In the genomic region with DNA sequence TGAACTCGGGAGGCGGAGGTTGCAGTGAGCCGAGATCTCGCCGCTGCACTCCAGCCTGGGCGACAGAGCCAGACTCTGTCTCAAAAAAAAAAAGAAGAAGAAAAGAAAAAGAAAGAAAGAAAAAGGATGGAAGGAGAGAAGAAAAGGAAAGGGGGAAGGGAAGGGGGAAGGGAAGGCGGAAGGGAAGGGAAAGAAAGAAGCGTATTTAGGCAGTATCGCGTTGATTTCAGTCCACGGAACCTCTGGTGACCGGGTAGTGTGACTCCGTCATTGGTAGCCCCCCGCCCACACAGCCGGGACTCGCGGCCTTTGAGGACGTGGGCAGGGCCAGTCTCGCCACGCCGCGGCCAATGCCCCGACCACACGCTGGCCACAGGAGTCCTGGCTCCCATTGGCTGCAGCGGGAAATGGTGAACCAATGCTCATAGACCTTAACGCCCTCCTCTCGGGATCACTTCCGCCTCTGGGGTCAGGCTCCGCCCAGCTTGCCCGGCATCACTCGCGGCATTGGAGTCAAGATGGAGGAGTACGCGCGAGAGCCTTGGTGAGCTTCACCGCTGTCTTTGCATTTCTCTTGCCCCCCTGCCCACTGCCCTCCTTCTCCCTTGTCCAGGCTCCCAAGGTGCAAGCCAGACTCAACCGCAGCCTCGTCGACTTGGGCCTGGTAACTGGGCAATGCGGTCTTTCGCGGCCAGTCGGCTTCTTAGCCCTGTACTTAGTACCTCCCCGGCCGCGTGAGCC, we compare ENCODE assay signal across 8 cellular contexts. TPM values are rescaled to one million over a fixed set of nuclear protein-coding genes. Genes with fewer than 3 reads are reported as not detected.
DNase-seq lines count a peak whose midpoint lies in the region; ATAC-seq, FAIRE-seq and TF ChIP-seq lines count a peak whose summit lies in the region.

A gene (plus strand): TSS at position 495 of the 741 bp plus-strand sequence. CDS start 24 bp downstream, at position 519.

- WGBS in smooth muscle cell (ENCODE audit: low lambda C conversion rate): under 1% methylated on average over 46 of the region's 46 CpGs

- peaks cover 45% of the 10 kb centered on the region for H3K79me2 ChIP-seq in smooth muscle cell (ENCODE audit: low read depth)

- H3K27ac ChIP-seq in smooth muscle cell (ENCODE audit: low read depth): peak within 1 kb of the TSS; percentile 95

- peak within 1 kb of the TSS; percentile 100 for H3K4me3 ChIP-seq in AG04449 (ENCODE audit: low read depth, low read length)
- H3K4me3 ChIP-seq in WI38 (ENCODE audit: low read depth, low read length): peak within 1 kb of the TSS; percentile 99
- peak within 1 kb of the TSS; percentile 58 for H3K4me3 ChIP-seq in bronchial epithelial cell (ENCODE audit: low read depth, low read length)
- peak within 1 kb of the TSS; percentile 84 for H3K4me3 ChIP-seq in smooth muscle cell

- no peak for TF ChIP-seq CTCF in AG04449 (IDR thresholded peaks at IDR 0.05; ENCODE audit: insufficient read depth, low read length, missing control alignments)
- TF ChIP-seq CTCF in WI38 (IDR thresholded peaks at IDR 0.05; ENCODE audit: low read depth, low read length): no peak
- TF ChIP-seq CTCF in bronchial epithelial cell (IDR thresholded peaks at IDR 0.05; ENCODE audit: insufficient read depth, low read length, severe bottlenecking): no peak
- TF ChIP-seq CTCF in smooth muscle cell (IDR thresholded peaks at IDR 0.05; ENCODE audit: borderline replicate concordance, insufficient read depth, poor library complexity, severe bottlenecking): no peak

- H3K36me3 ChIP-seq in bronchial epithelial cell (ENCODE audit: control insufficient read depth, insufficient read depth, low read length): peaks cover 5% of the 10 kb centered on the region
- H3K36me3 ChIP-seq in smooth muscle cell (ENCODE audit: low read depth): peaks cover 3% of the 10 kb centered on the region

- no peaks in the 10 kb centered on the region for H3K9me3 ChIP-seq in smooth muscle cell (replicated peaks; ENCODE audit: low read depth)

- CTCF ChIA-PET in AG04449 (lab: Yijun Ruan, JAX): interaction anchor here (1.6 to 11.6 kb wide), 4 partner anchors 10 to 60 kb away, joined by 3 to 99 read pairs (median 18); a partner anchor contains a TSS

- ATAC-seq in GM18907 (IDR thresholded peaks at IDR 0.05; ENCODE audit: unreplicated experiment) (peak; percentile 99), HG03159 (IDR thresholded peaks at IDR 0.05; ENCODE audit: unreplicated experiment) (peak; percentile 99)

- peak within 1 kb of the TSS; percentile 95 for H3K9ac ChIP-seq in smooth muscle cell (ENCODE audit: low read depth)

- no peaks in the 10 kb centered on the region for H3F3A ChIP-seq in smooth muscle cell (ENCODE audit: low read depth)

- POLR2A ChIA-PET in AG04449 (lab: Yijun Ruan, JAX): interaction anchor here (0.7 to 2.2 kb wide), 7 partner anchors 9 to 60 kb away, joined by 3 to 11 read pairs (median 4); a partner anchor contains a TSS

- DNase-seq in AG04449 (ENCODE audit: low read depth, low spot score): peak; percentile 90
- DNase-seq in NCI-H2227 treated with DMSO at 0.1 percent for 48 hours (lab: John Stamatoyannopoulos, UW): peak; percentile 98
- peak; percentile 92 for DNase-seq in bronchial epithelial cell (ENCODE audit: low read depth)
- peak; percentile 97 for DNase-seq in iPS-NIHi7 (ENCODE audit: extremely low spot score)
- DNase-seq in smooth muscle cell (lab: John Stamatoyannopoulos, UW; ENCODE audit: unreplicated experiment): peak; percentile 88

- peaks cover 7% of the 10 kb centered on the region for H3K4me1 ChIP-seq in smooth muscle cell (ENCODE audit: low read depth)

- peaks cover 12% of the 10 kb centered on the region for H4K20me1 ChIP-seq in smooth muscle cell (ENCODE audit: low read depth)

- H3K27me3 ChIP-seq in bronchial epithelial cell (ENCODE audit: control insufficient read depth, insufficient read depth, low read length): no peaks in the 10 kb centered on the region
- no peaks in the 10 kb centered on the region for H3K27me3 ChIP-seq in smooth muscle cell (ENCODE audit: low read depth)

- H2AFZ ChIP-seq in smooth muscle cell (ENCODE audit: low read depth): peak within 1 kb of the TSS; percentile 63

- H3K4me2 ChIP-seq in smooth muscle cell: peak within 1 kb of the TSS; percentile 95

- FAIRE-seq in bronchial epithelial cell (lab: Jason Lieb, UNC): peak; percentile 66

RNA-seq across cellular contexts. Expression of the gene that starts here (rescaled TPM):
- total RNA-seq in bronchial epithelial cell: 53.4 and 74.9 TPM in 2 replicates
- 78.6 and 99.3 TPM in 2 replicates for total RNA-seq in smooth muscle cell
- 102 and 117 TPM in 2 replicates for polyA plus RNA-seq in smooth muscle cell

Comparison
In these comparisons a context has a peak if more than half of its experiments do, and no peak if none do; other contexts are left out.
1. Peak in every context shown above with its lines: DNase-seq, ATAC-seq, H3K4me3 ChIP-seq and H3K27ac ChIP-seq.